In the genomic region with DNA sequence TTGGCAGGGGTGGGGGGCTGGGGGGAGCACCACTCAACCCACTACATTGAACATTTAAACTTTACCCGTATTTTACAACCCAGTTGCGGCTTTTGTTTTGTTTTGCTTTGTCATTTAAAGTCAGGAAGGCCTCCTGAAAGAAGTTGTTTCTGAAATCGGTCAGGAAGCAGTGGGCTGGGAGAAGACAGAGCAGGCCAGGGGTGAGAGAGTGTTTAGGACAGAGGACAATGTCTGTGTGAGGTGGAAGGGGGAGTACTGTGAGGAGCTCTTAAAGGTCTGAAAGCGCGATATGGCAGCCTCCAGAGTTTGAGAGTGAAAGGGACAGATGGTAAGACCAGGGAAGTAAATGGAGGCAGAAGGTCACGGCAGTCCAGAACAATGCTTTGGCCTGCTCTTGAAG, we compare ENCODE assay signal across 25 cellular contexts. TPM values are rescaled to one million over a fixed set of nuclear protein-coding genes. Genes with fewer than 3 reads are reported as not detected.
A peak's percentile ranks its signal among the peaks of the same experiment; 100 is the strongest.
DNase-seq lines count a peak whose midpoint lies in the region; ATAC-seq, FAIRE-seq and TF ChIP-seq lines count a peak whose summit lies in the region.
"Had no signal": no experiment of that assay in that cellular context is flagged by ENCODE, and none has a peak within 500 bp of the region (broad histone marks: within the 10 kb centered on the region; RNA-seq: fewer than 3 reads in every experiment).

No MANE protein-coding gene starts in this region.

- DNase-seq in activated CD4-positive, alpha-beta memory T cell treated with anti-CD3 and anti-CD28 coated beads, Interleukin-2, amount 10 ng/mL, durations not matched to agents 7 days and 5 days: no peak
- no peak for DNase-seq in activated CD4-positive, alpha-beta memory T cell treated with anti-CD3 and anti-CD28 coated beads for 36 hours
- DNase-seq in K562 (ENCODE audit: extremely low read depth in 1 of 4, low spot score in 3 of 4): no peak
- DNase-seq in lower lobe of right lung: no peak
- DNase-seq in occipital lobe (lab: John Stamatoyannopoulos, UW): no peak
- DNase-seq in activated CD4-positive, alpha-beta T cell treated with anti-CD3 and anti-CD28 coated beads, Interleukin-2, amount 50 U/mL, for 1 hour: no peak
- no peak for DNase-seq in stimulated activated CD4-positive, alpha-beta T cell treated with anti-CD3 and anti-CD28 coated beads, Interleukin-4, amount 100 ng/mL, for 1 hour
- DNase-seq: 8988T; activated CD4-positive, alpha-beta T cell treated with anti-CD3 and anti-CD28 coated beads, Interleukin-2, amount 10 ng/mL, durations not matched to agents 24 days and 14 days; activated naive CD4-positive, alpha-beta T cell treated with anti-CD3 and anti-CD28 coated beads, Interleukin-2, amount 50 U/mL, for 16 hours; anterior cingulate cortex; CD8-positive, alpha-beta T cell; DMS 273 treated with DMSO at 0.1 percent for 48 hours; GM23248; KG1; NCI-H1436 treated with DMSO at 0.1 percent for 48 hours; NCI-H524; stimulated activated CD4-positive, alpha-beta T cell treated with anti-CD3 and anti-CD28 coated beads, Interleukin-2, amount 100 ng/mL, for 48 hours; stimulated activated naive B cell treated with anti-CD40 and anti-IgM and Interleukin-4, amounts not matched to agents 10 μg/mL and 1 μg/mL and 100 μg/mL, for 72 hours; T-helper 2 cell had no signal

- TF ChIP-seq POLR2A in K562 (conservative IDR thresholded peaks at IDR 0.05): no peak

- peaks cover 12% of the 10 kb centered on the region for H3K4me1 Mint-ChIP-seq in activated CD4-positive, alpha-beta memory T cell treated with anti-CD3 and anti-CD28 coated beads, Interleukin-2, amount 10 ng/mL, durations not matched to agents 7 days and 5 days
- peaks cover 2% of the 10 kb centered on the region for H3K4me1 Mint-ChIP-seq in activated CD4-positive, alpha-beta memory T cell treated with anti-CD3 and anti-CD28 coated beads for 36 hours (ENCODE audit: low read depth)
- H3K4me1 Mint-ChIP-seq: memory B cell had no signal

- peak overlapping the region; percentile 48; the same call in 1 of the 2 replicates for H2AFZ ChIP-seq in K562 (ENCODE audit: low read depth, low read length)
- H2AFZ ChIP-seq: GM23248 had no signal

- TF ChIP-seq CTCF in K562 (IDR thresholded peaks at IDR 0.05 in 2 of 3, conservative IDR thresholded peaks at IDR 0.05 in 1 of 3; ENCODE audit: insufficient read depth in 2 of 3, low read depth in 1 of 3, low read length in 3 of 3) (no peak), lower lobe of right lung (IDR thresholded peaks at IDR 0.05) (no peak)

- H3K9me3 ChIP-seq in K562 (replicated peaks; ENCODE audit: control insufficient read depth, insufficient read depth, low read depth, low read length) (no peaks in the 10 kb centered on the region), lower lobe of right lung (no peaks in the 10 kb centered on the region)
- H3K9me3 ChIP-seq: right atrium auricular region had no signal

- H3K4me3 ChIP-seq in K562 (no peak overlapping the region), lower lobe of right lung (no peak overlapping the region)
- H3K4me3 ChIP-seq: GM23248, right atrium auricular region had no signal

- H3K36me3 ChIP-seq in K562 (ENCODE audit: control insufficient read depth, insufficient read depth, low read length) (no peaks in the 10 kb centered on the region), lower lobe of right lung (no peaks in the 10 kb centered on the region)
- H3K36me3 ChIP-seq: right atrium auricular region had no signal

- H3K27ac ChIP-seq in K562 (ENCODE audit: extremely low read depth, low read depth, low read length) (no peak overlapping the region), lower lobe of right lung (peak overlapping the region; percentile 24)
- H3K27ac ChIP-seq: epithelial cell of prostate, GM23248, right atrium auricular region had no signal

- TF ChIP-seq EP300 in K562 (IDR thresholded peaks at IDR 0.05; ENCODE audit: low read length): no peak

- POLR2A ChIA-PET in activated CD4-positive, alpha-beta memory T cell treated with anti-CD3 and anti-CD28 coated beads, Interleukin-2, amount 10 ng/mL, durations not matched to agents 7 days and 5 days (lab: Charles Lee): no interaction called here
- POLR2A ChIA-PET in activated CD4-positive, alpha-beta memory T cell treated with anti-CD3 and anti-CD28 coated beads for 36 hours (lab: Charles Lee): no interaction called here
- POLR2A ChIA-PET in K562 (lab: Yijun Ruan, JAX): interaction anchor here (1.0 kb wide), 1 partner anchor 42 kb away, joined by 3 read pairs; no protein-coding TSS in a partner anchor

- H3K27me3 ChIP-seq in K562 (ENCODE audit: control insufficient read depth in 2 of 2, insufficient read depth in 2 of 2, low read length in 2 of 2) (peaks cover 0 to 5% of the 10 kb centered on the region in 2 experiments; a peak in 1 of 5 replicates), lower lobe of right lung (ENCODE audit: low read depth) (peaks cover 7% of the 10 kb centered on the region)
- H3K27me3 ChIP-seq: right atrium auricular region had no signal

- TF ChIP-seq RAD21 in K562 (CRISPR knock-in tag; conservative IDR thresholded peaks at IDR 0.05 in 1 of 2, IDR thresholded peaks at IDR 0.05 in 1 of 2): no peak

- H3K4me3 Mint-ChIP-seq in activated CD4-positive, alpha-beta memory T cell treated with anti-CD3 and anti-CD28 coated beads, Interleukin-2, amount 10 ng/mL, durations not matched to agents 7 days and 5 days: no peak overlapping the region
- no peak overlapping the region for H3K4me3 Mint-ChIP-seq in activated CD4-positive, alpha-beta memory T cell treated with anti-CD3 and anti-CD28 coated beads for 36 hours
- H3K4me3 Mint-ChIP-seq: activated CD4-positive, alpha-beta T cell treated with anti-CD3 and anti-CD28 coated beads, Interleukin-2, amount 10 ng/mL, durations not matched to agents 24 days and 14 days; CD8-positive, alpha-beta T cell; memory B cell; stimulated activated naive B cell treated with anti-CD40 and anti-IgM and Interleukin-4, amounts not matched to agents 10 μg/mL and 1 μg/mL and 100 μg/mL, for 72 hours had no signal

- 71% methylated on average over 6 of the region's 6 CpGs for WGBS in K562 (ENCODE audit: insufficient coverage, low coverage, missing lambda C conversion rate)

- no peaks in the 10 kb centered on the region for H3K9me3 Mint-ChIP-seq in activated CD4-positive, alpha-beta memory T cell treated with anti-CD3 and anti-CD28 coated beads, Interleukin-2, amount 10 ng/mL, durations not matched to agents 7 days and 5 days
- no peaks in the 10 kb centered on the region for H3K9me3 Mint-ChIP-seq in activated CD4-positive, alpha-beta memory T cell treated with anti-CD3 and anti-CD28 coated beads for 36 hours
- H3K9me3 Mint-ChIP-seq: activated CD4-positive, alpha-beta T cell treated with anti-CD3 and anti-CD28 coated beads, Interleukin-2, amount 10 ng/mL, durations not matched to agents 24 days and 14 days; CD8-positive, alpha-beta T cell; memory B cell; stimulated activated naive B cell treated with anti-CD40 and anti-IgM and Interleukin-4, amounts not matched to agents 10 μg/mL and 1 μg/mL and 100 μg/mL, for 72 hours had no signal

- H3K4me1 ChIP-seq in K562 (replicated peaks in 1 of 2; ENCODE audit: control insufficient read depth in 2 of 2, insufficient read depth in 2 of 2, low read length in 2 of 2) (peaks cover 18 to 37% of the 10 kb centered on the region in 2 experiments), lower lobe of right lung (no peaks in the 10 kb centered on the region)

- H3K27me3 Mint-ChIP-seq in activated CD4-positive, alpha-beta memory T cell treated with anti-CD3 and anti-CD28 coated beads, Interleukin-2, amount 10 ng/mL, durations not matched to agents 7 days and 5 days: peaks cover 11% of the 10 kb centered on the region
- H3K27me3 Mint-ChIP-seq in activated CD4-positive, alpha-beta memory T cell treated with anti-CD3 and anti-CD28 coated beads for 36 hours: peaks cover 7% of the 10 kb centered on the region

- no peak overlapping the region for H3K4me2 ChIP-seq in K562 (ENCODE audit: insufficient read depth, low read length)

- no peaks in the 10 kb centered on the region for H3K36me3 Mint-ChIP-seq in activated CD4-positive, alpha-beta memory T cell treated with anti-CD3 and anti-CD28 coated beads, Interleukin-2, amount 10 ng/mL, durations not matched to agents 7 days and 5 days (ENCODE audit: low read depth)
- no peaks in the 10 kb centered on the region for H3K36me3 Mint-ChIP-seq in activated CD4-positive, alpha-beta memory T cell treated with anti-CD3 and anti-CD28 coated beads for 36 hours
- H3K36me3 Mint-ChIP-seq: CD8-positive, alpha-beta T cell; memory B cell; stimulated activated naive B cell treated with anti-CD40 and anti-IgM and Interleukin-4, amounts not matched to agents 10 μg/mL and 1 μg/mL and 100 μg/mL, for 72 hours had no signal

- no peak for FAIRE-seq in K562 (lab: Jason Lieb, UNC)

- ATAC-seq in K562 (no peak), lower lobe of right lung (peak; percentile 45 to 62), GM21786 (IDR thresholded peaks at IDR 0.05; ENCODE audit: unreplicated experiment) (no peak)
- ATAC-seq: CD8-positive, alpha-beta T cell had no signal

- intact Hi-C loops in activated CD4-positive, alpha-beta memory T cell treated with anti-CD3 and anti-CD28 coated beads for 36 hours (cut with micrococcal nuclease): no loop called here
- intact Hi-C loops in K562 (cut with micrococcal nuclease) (no loop called here), lower lobe of right lung (cut with DNase I) (no loop called here)

- no peaks in the 10 kb centered on the region for H3K79me2 ChIP-seq in K562 (ENCODE audit: control insufficient read depth, insufficient read depth, low read length)

- no peaks in the 10 kb centered on the region for H4K20me1 ChIP-seq in K562 (replicated peaks; ENCODE audit: control insufficient read depth, insufficient read depth, low read length)

- peak overlapping the region in 1 of 2 experiments; percentile 31; a peak in 1 of 4 replicates for H3K9ac ChIP-seq in K562 (ENCODE audit: insufficient read depth in 1 of 2, low read depth in 2 of 2, low read length in 2 of 2)
- H3K9ac ChIP-seq: GM23248 had no signal

- CTCF ChIA-PET in activated CD4-positive, alpha-beta memory T cell treated with anti-CD3 and anti-CD28 coated beads, Interleukin-2, amount 10 ng/mL, durations not matched to agents 7 days and 5 days (lab: Charles Lee): interaction anchor here (1.7 to 2.3 kb wide), 2 partner anchors 12 to 13 kb away, joined by 7 to 8 read pairs; no protein-coding TSS in a partner anchor
- CTCF ChIA-PET in activated CD4-positive, alpha-beta memory T cell treated with anti-CD3 and anti-CD28 coated beads for 36 hours (lab: Charles Lee): interaction anchor here (0.9 to 1.6 kb wide), 4 partner anchors 10 to 45 kb away, joined by 3 to 4 read pairs (median 3); no protein-coding TSS in a partner anchor
- CTCF ChIA-PET in K562 (lab: Yijun Ruan, JAX; ENCODE audit: low intra/inter-chr PET ratio): no interaction called here

- H3K9me1 ChIP-seq in K562 (ENCODE audit: control insufficient read depth, insufficient read depth, low read length): no peaks in the 10 kb centered on the region

- BruUV-seq in K562 (replicated peaks; lab: Mats Ljungman, UMichigan): no TSS peak

- in situ Hi-C loops in K562 (cut with MboI): no loop called here

- H3K27ac Mint-ChIP-seq in activated CD4-positive, alpha-beta memory T cell treated with anti-CD3 and anti-CD28 coated beads, Interleukin-2, amount 10 ng/mL, durations not matched to agents 7 days and 5 days: peak overlapping the region; percentile 12
- H3K27ac Mint-ChIP-seq in activated CD4-positive, alpha-beta memory T cell treated with anti-CD3 and anti-CD28 coated beads for 36 hours: no peak overlapping the region
- H3K27ac Mint-ChIP-seq: activated CD4-positive, alpha-beta T cell treated with anti-CD3 and anti-CD28 coated beads, Interleukin-2, amount 10 ng/mL, durations not matched to agents 24 days and 14 days; CD8-positive, alpha-beta T cell; memory B cell had no signal

RNA-seq across cellular contexts. Expression of a gene that starts 6.0 kb away (rescaled TPM):
- total RNA-seq in activated CD4-positive, alpha-beta memory T cell treated with anti-CD3 and anti-CD28 coated beads, Interleukin-2, amount 10 ng/mL, durations not matched to agents 7 days and 5 days: not detected
- not detected for total RNA-seq in activated CD4-positive, alpha-beta memory T cell treated with anti-CD3 and anti-CD28 coated beads for 36 hours
- not detected in 2 replicates for total RNA-seq in K562 (2011; cell fraction: chromatin; rRNA removed; ENCODE audit: low replicate concordance)
- total RNA-seq in K562 (2011; cell fraction: nucleolus; rRNA removed): not detected in 2 replicates
- total RNA-seq in K562 (2011; cell fraction: nucleoplasm; rRNA removed): not detected in 2 replicates
- total RNA-seq in K562 (2014; rRNA removed) (not detected in 2 replicates), K562 (2014; rRNA removed; fragmentation: Illumina TruSeq; extraction: Trizol) (not detected in 2 replicates), K562 (2015; rRNA removed; fragmentation: Illumina TruSeq; extraction: Trizol) (not detected in 2 replicates), K562 (2021) (0.07 TPM in 1 of 2 replicates, not detected in the other), lower lobe of right lung (0.35 TPM), occipital lobe (3.7 TPM)
- polyA plus RNA-seq in K562 (2011; rRNA removed) (not detected in 2 replicates), K562 (2014; fragmentation: Illumina TruSeq; extraction: Trizol) (not detected in 2 replicates), K562 (2014; fragmentation: Nextera tagmentation; extraction: Ambion mirVana) (not detected), K562 (2014; rRNA removed) (not detected in 2 replicates)
- not detected in 2 replicates for polyA plus RNA-seq in K562 (2011; cell fraction: cytosol; rRNA removed)
- polyA plus RNA-seq in K562 (2011; cell fraction: nucleus; rRNA removed): 0.04 TPM in 1 of 2 replicates, not detected in the other
- 0.01 and 0.03 TPM in 2 replicates for polyA plus RNA-seq in K562 (2012)
- polyA minus RNA-seq in K562 (2011; rRNA and poly(A)+ RNA removed): not detected in 2 replicates
- not detected in 2 replicates for polyA minus RNA-seq in K562 (2011; cell fraction: cytosol; rRNA and poly(A)+ RNA removed)
- not detected in 2 replicates for polyA minus RNA-seq in K562 (2011; cell fraction: nucleus; rRNA and poly(A)+ RNA removed)
- total RNA-seq: activated CD4-positive, alpha-beta T cell treated with anti-CD3 and anti-CD28 coated beads, Interleukin-2, amount 10 ng/mL, durations not matched to agents 24 days and 14 days; CD8-positive, alpha-beta T cell; GM23248; osteocyte had no signal
- polyA plus RNA-seq: GM23248 had no signal

RNA-seq across cellular contexts. Expression of a gene that starts 36.8 kb away (rescaled TPM):
- 100 to 1,000 TPM; 121 to 124 TPM for total RNA-seq in activated CD4-positive, alpha-beta memory T cell treated with anti-CD3 and anti-CD28 coated beads, Interleukin-2, amount 10 ng/mL, durations not matched to agents 7 days and 5 days
- 10 to 100 TPM; 42.3 to 44.1 TPM for total RNA-seq in activated CD4-positive, alpha-beta memory T cell treated with anti-CD3 and anti-CD28 coated beads for 36 hours
- total RNA-seq in K562 (2011; cell fraction: chromatin; rRNA removed; ENCODE audit: low replicate concordance): 10.4 and 18.1 TPM in 2 replicates
- total RNA-seq in K562 (2011; cell fraction: nucleolus; rRNA removed): 14.8 and 18.2 TPM in 2 replicates
- total RNA-seq in K562 (2011; cell fraction: nucleoplasm; rRNA removed): 19.9 and 21.5 TPM in 2 replicates
- total RNA-seq in K562 (2014; rRNA removed) (4.8 and 13.9 TPM in 2 replicates), K562 (2014; rRNA removed; fragmentation: Illumina TruSeq; extraction: Trizol) (12.4 and 13.2 TPM in 2 replicates), K562 (2015; rRNA removed; fragmentation: Illumina TruSeq; extraction: Trizol) (13.2 TPM in 2 replicates), K562 (2021) (29.9 and 31.0 TPM in 2 replicates), lower lobe of right lung (72.9 TPM), occipital lobe (15.0 TPM)
- polyA plus RNA-seq in K562 (2011; rRNA removed) (10.5 and 10.8 TPM in 2 replicates), K562 (2014; fragmentation: Illumina TruSeq; extraction: Trizol) (14.9 and 17.6 TPM in 2 replicates), K562 (2014; fragmentation: Nextera tagmentation; extraction: Ambion mirVana) (10 to 100 TPM; 44.9 to 63.7 TPM), K562 (2014; rRNA removed) (10.9 and 11.8 TPM in 2 replicates)
- polyA plus RNA-seq in K562 (2011; cell fraction: cytosol; rRNA removed): 8.5 and 9.7 TPM in 2 replicates
- 17.6 and 24.1 TPM in 2 replicates for polyA plus RNA-seq in K562 (2011; cell fraction: nucleus; rRNA removed)
- polyA plus RNA-seq in K562 (2012): 16.9 and 24.9 TPM in 2 replicates
- polyA minus RNA-seq in K562 (2011; rRNA and poly(A)+ RNA removed): 19.1 and 19.5 TPM in 2 replicates
- 13.5 and 14.2 TPM in 2 replicates for polyA minus RNA-seq in K562 (2011; cell fraction: cytosol; rRNA and poly(A)+ RNA removed)
- polyA minus RNA-seq in K562 (2011; cell fraction: nucleus; rRNA and poly(A)+ RNA removed): 22.5 and 23.9 TPM in 2 replicates

Comparison
In these comparisons a context has a peak if more than half of its experiments do, and no peak if none do; other contexts are left out.
1. ATAC-seq: peak in lower lobe of right lung (2 of 2); none in K562 (single experiment) and GM21786 (single experiment).